In the genomic region with DNA sequence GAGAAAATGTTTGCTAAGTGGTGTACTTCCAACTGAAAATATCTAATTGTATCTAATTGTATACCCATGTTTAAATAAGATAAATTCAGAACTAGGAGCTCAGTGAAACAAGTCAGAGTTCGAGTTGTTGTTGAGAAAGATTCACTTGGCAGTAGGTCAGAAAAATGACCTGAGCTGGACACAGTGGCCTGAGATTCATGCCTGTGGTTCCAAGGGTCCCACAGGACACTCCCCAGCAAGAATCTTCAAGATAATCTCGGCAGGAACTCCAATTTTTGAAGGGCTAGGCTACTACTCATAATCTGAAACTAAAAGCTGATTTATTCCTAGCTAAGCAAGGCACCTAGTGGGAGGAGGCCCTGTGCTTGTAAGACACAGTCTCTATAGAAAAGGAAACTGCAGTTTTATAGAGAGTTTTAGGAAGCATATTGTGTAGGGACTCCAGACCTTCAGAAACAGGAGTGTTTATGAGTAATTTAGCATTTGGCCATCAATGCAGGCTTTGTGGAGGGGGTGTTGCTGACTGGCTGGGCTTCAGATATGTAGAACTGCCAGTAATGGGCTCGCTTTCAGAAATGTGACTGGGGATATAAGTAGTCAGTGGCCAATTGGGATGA, we compare ENCODE assay signal across 10 cellular contexts. TPM values are rescaled to one million over a fixed set of nuclear protein-coding genes. Genes with fewer than 3 reads are reported as not detected.
A peak's percentile ranks its signal among the peaks of the same experiment; 100 is the strongest.
DNase-seq lines count a peak whose midpoint lies in the region; ATAC-seq and TF ChIP-seq lines count a peak whose summit lies in the region.
"Had no signal": no experiment of that assay in that cellular context is flagged by ENCODE, and none has a peak within 500 bp of the region (broad histone marks: within the 10 kb centered on the region; RNA-seq: fewer than 3 reads in every experiment).

No MANE protein-coding gene starts in this region.

- CTCF ChIA-PET in activated naive CD4-positive, alpha-beta T cell treated with anti-CD3 and anti-CD28 coated beads for 36 hours (lab: Charles Lee), result no interaction called here

- no peaks in the 10 kb centered on the region for H3K9me3 ChIP-seq in OCI-LY3 (ENCODE audit: insufficient read depth, low read length)
- H3K9me3 ChIP-seq in BE2C, result no peaks in the 10 kb centered on the region

- H3K36me3 Mint-ChIP-seq in activated naive CD4-positive, alpha-beta T cell treated with anti-CD3 and anti-CD28 coated beads for 36 hours (ENCODE audit: low read depth), result peaks cover 69% of the 10 kb centered on the region

- H3K27ac ChIP-seq in OCI-LY3 (ENCODE audit: low read length), result peak overlapping the region; percentile 98

- H4K20me1 ChIP-seq in OCI-LY3 (ENCODE audit: insufficient read depth, low read length), result no peaks in the 10 kb centered on the region

- peak overlapping the region; percentile 59 for H3K4me3 ChIP-seq in OCI-LY3 (ENCODE audit: low read length)
- H3K4me3 ChIP-seq in BE2C (ENCODE audit: low read depth, low read length), result no peak overlapping the region

- no peak overlapping the region for H2AFZ ChIP-seq in OCI-LY3 (ENCODE audit: low read depth, low read length)

- H3K4me1 ChIP-seq in OCI-LY3 (ENCODE audit: low read length) (peaks cover 66% of the 10 kb centered on the region), BE2C (no peaks in the 10 kb centered on the region)

- H3K9ac ChIP-seq in OCI-LY3 (ENCODE audit: low read length), result peak overlapping the region; percentile 69

- intact Hi-C loops in activated naive CD4-positive, alpha-beta T cell treated with anti-CD3 and anti-CD28 coated beads for 36 hours (cut with micrococcal nuclease), result no loop called here

- peaks cover 31% of the 10 kb centered on the region for H3K4me1 Mint-ChIP-seq in activated naive CD4-positive, alpha-beta T cell treated with anti-CD3 and anti-CD28 coated beads for 36 hours (ENCODE audit: low read depth)

- peaks cover 48% of the 10 kb centered on the region for H3K79me2 ChIP-seq in OCI-LY3 (ENCODE audit: low read length)

- peaks cover 33% of the 10 kb centered on the region for H3K36me3 ChIP-seq in OCI-LY3 (replicated peaks; ENCODE audit: low read depth, low read length)
- H3K36me3 ChIP-seq in BE2C, result no peaks in the 10 kb centered on the region

- no peak for DNase-seq in activated naive CD4-positive, alpha-beta T cell treated with anti-CD3 and anti-CD28 coated beads for 36 hours
- DNase-seq in activated naive CD4-positive, alpha-beta T cell treated with anti-CD3 and anti-CD28 coated beads, Interleukin-2, amount 50 U/mL, for 16 hours, result no peak
- no peak for DNase-seq in stimulated activated naive CD8-positive, alpha-beta T cell treated with anti-CD3 and anti-CD28 coated beads, Interleukin-15, Interleukin-2, amounts not matched to agents 100 U/mL and 50 U/mL, for 24 hours
- DNase-seq in BE2C, result no peak
- DNase-seq in inferior parietal cortex (ENCODE audit: extremely low spot score), result no peak
- no peak for DNase-seq in cerebellar cortex (ENCODE audit: low spot score)
- DNase-seq: activated CD4-positive, CD25-positive, alpha-beta regulatory T cell treated with anti-CD3 and anti-CD28 coated beads, Interleukin-2, amount 50 U/mL, for 72 hours; cortex of kidney had no signal

- H3K9me3 Mint-ChIP-seq in activated naive CD4-positive, alpha-beta T cell treated with anti-CD3 and anti-CD28 coated beads for 36 hours, result peaks cover 2% of the 10 kb centered on the region

- peak overlapping the region; percentile 61 for H3K4me2 ChIP-seq in OCI-LY3 (ENCODE audit: low read length)

- TF ChIP-seq CTCF in OCI-LY3 (IDR thresholded peaks at IDR 0.05; ENCODE audit: low read depth, low read length) (no peak), BE2C (IDR thresholded peaks at IDR 0.05; ENCODE audit: low read depth, low read length) (no peak)

- no peak overlapping the region for H3K4me3 Mint-ChIP-seq in activated naive CD4-positive, alpha-beta T cell treated with anti-CD3 and anti-CD28 coated beads for 36 hours

- H3K27me3 ChIP-seq in OCI-LY3 (ENCODE audit: low read depth, low read length), result no peaks in the 10 kb centered on the region
- no peaks in the 10 kb centered on the region for H3K27me3 ChIP-seq in BE2C

- peak overlapping the region; percentile 55 for H3K27ac Mint-ChIP-seq in activated naive CD4-positive, alpha-beta T cell treated with anti-CD3 and anti-CD28 coated beads for 36 hours

- ATAC-seq in HG02610 (IDR thresholded peaks at IDR 0.05; ENCODE audit: unreplicated experiment), result peak; percentile 54
- ATAC-seq in stimulated activated naive CD8-positive, alpha-beta T cell treated with anti-CD3 and anti-CD28 coated beads, Interleukin-15, Interleukin-2, amounts not matched to agents 100 U/mL and 50 U/mL, for 24 hours, result peak; percentile 82

- H3K27me3 Mint-ChIP-seq in activated naive CD4-positive, alpha-beta T cell treated with anti-CD3 and anti-CD28 coated beads for 36 hours (ENCODE audit: low read depth), result no peaks in the 10 kb centered on the region

RNA-seq across cellular contexts. Expression of a gene that starts 43.2 kb away (rescaled TPM):
- 10 to 100 TPM; 95.1 to 98.8 TPM for total RNA-seq in activated naive CD4-positive, alpha-beta T cell treated with anti-CD3 and anti-CD28 coated beads for 36 hours
- 0.39 TPM for polyA plus RNA-seq in BE2C (2012; ENCODE audit: insufficient read depth, insufficient read length, low read depth)

RNA-seq across cellular contexts. Expression of a gene that starts 48.9 kb away (rescaled TPM):
- 10 to 100 TPM; 85.3 to 88.8 TPM for total RNA-seq in activated naive CD4-positive, alpha-beta T cell treated with anti-CD3 and anti-CD28 coated beads for 36 hours
- not detected for polyA plus RNA-seq in BE2C (2012; ENCODE audit: insufficient read depth, insufficient read length, low read depth)

RNA-seq across cellular contexts. Expression of a gene that starts 58.3 kb away (rescaled TPM):
- 10 to 100 TPM; 41.8 to 44.7 TPM for total RNA-seq in activated naive CD4-positive, alpha-beta T cell treated with anti-CD3 and anti-CD28 coated beads for 36 hours
- 1.5 TPM for polyA plus RNA-seq in BE2C (2012; ENCODE audit: insufficient read depth, insufficient read length, low read depth)
